2 cellular contexts compared by ENCODE assay signal in the genomic region with DNA sequence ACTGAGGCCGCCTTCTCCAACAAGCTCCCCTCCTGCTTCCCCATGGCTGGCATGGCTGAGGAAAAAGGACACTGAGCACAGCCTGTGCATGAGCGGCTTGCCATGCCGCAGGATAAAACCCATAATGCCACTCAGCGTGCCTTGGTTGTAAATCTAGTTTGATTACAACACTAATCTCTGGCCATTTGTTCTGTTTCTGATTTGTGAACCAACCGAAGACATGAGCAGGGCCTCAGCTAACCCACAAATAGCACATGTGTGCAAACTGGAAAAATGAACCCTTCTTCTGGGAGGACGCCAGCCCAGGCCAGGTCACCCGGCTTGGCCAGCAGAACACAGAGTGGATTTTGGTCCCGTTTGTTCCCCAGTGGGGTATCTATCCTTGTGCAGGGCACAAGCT. TPM values are rescaled to one million over a fixed set of nuclear protein-coding genes. Genes with fewer than 3 reads are reported as not detected.
"Had no signal": no experiment of that assay in that cellular context is flagged by ENCODE, and none has a peak within 500 bp of the region (broad histone marks: within the 10 kb centered on the region; RNA-seq: fewer than 3 reads in every experiment).

No MANE protein-coding gene starts in this region.

RNA-seq across cellular contexts. Expression of a gene that starts 56.1 kb away (rescaled TPM):
- total RNA-seq: PC-3 had no signal
- polyA plus RNA-seq: IgD-negative memory B cell had no signal
